Comparison of ENCODE assay signal across 29 cellular contexts in the genomic region with DNA sequence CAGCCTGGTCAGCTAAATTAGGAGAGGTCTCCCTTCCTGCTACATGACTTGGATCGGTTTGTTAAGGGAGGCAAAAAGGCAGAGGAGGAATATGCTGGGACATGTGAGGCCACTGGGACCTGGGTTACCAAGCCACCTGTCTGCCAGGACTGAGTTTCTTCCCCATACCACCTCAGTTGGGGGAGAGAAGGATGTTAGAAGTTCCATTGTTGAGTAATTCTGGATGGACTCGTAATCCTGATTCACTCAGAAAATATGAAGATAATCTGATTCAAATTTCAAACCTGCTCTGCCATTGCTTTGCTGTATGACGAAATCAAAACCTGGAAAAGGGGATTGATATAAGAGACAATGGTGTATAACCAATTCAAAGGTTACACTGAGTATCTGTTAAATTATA.
DNase-seq lines count a peak whose midpoint lies in the region; ATAC-seq, FAIRE-seq and TF ChIP-seq lines count a peak whose summit lies in the region.
"Had no signal": no experiment of that assay in that cellular context is flagged by ENCODE, and none has a peak within 500 bp of the region (broad histone marks: within the 10 kb centered on the region; RNA-seq: fewer than 3 reads in every experiment).

No MANE protein-coding gene starts in this region.

- H3K4me3 ChIP-seq in bronchial epithelial cell (ENCODE audit: low read depth, low read length) = no peak overlapping the region
- H3K4me3 ChIP-seq: dorsolateral prefrontal cortex, neural progenitor cell, smooth muscle cell, suprapubic skin, uterus had no signal

- no peak for ATAC-seq in GM19351 (IDR thresholded peaks at IDR 0.05; ENCODE audit: unreplicated experiment)
- no peak for ATAC-seq in HG02884 (IDR thresholded peaks at IDR 0.05; ENCODE audit: unreplicated experiment)
- ATAC-seq: stimulated activated memory B cell treated with anti-CD40 and anti-IgM and Interleukin-4, amounts not matched to agents 10 μg/mL and 1 μg/mL and 100 μg/mL, for 72 hours had no signal

- in situ Hi-C loops in GM13976 (cut with MboI; ENCODE audit: low sequenced_read_pairs, unreplicated experiment) = no loop called here

- no peak for FAIRE-seq in HTR-8/SVneo (lab: Jason Lieb, UNC)
- peak; percentile 83 for FAIRE-seq in bronchial epithelial cell (lab: Jason Lieb, UNC)
- FAIRE-seq: endothelial cell of umbilical vein, TTC549 had no signal

- TF ChIP-seq CTCF in bronchial epithelial cell (IDR thresholded peaks at IDR 0.05; ENCODE audit: insufficient read depth, low read length, severe bottlenecking) (no peak), GM13976 (IDR thresholded peaks at IDR 0.05; ENCODE audit: borderline replicate concordance, control extremely low read depth, extremely low read depth, insufficient read depth, missing control alignments) (no peak)

- H3K36me3 ChIP-seq in bronchial epithelial cell (ENCODE audit: control insufficient read depth, insufficient read depth, low read length) = no peaks in the 10 kb centered on the region
- H3K36me3 ChIP-seq: neural progenitor cell, suprapubic skin, uterus had no signal

- no peaks in the 10 kb centered on the region for H3K27me3 ChIP-seq in bronchial epithelial cell (ENCODE audit: control insufficient read depth, insufficient read depth, low read length)
- H3K27me3 ChIP-seq: neural progenitor cell, suprapubic skin, uterus had no signal

- peak; percentile 17 for DNase-seq in AG20443 (ENCODE audit: low spot score)
- peak; percentile 24 for DNase-seq in HTR-8/SVneo (ENCODE audit: insufficient read length, low spot score)
- DNase-seq in bronchial epithelial cell (ENCODE audit: low read depth) = peak; percentile 88
- peak; percentile 53 for DNase-seq in iris pigment epithelial cell (ENCODE audit: low read depth)
- no peak for DNase-seq in GM19238 (ENCODE audit: insufficient read length, low spot score)
- no peak for DNase-seq in GM13976 (ENCODE audit: low spot score)
- DNase-seq: activated CD8-positive, alpha-beta memory T cell treated with anti-CD3 and anti-CD28 coated beads for 24 hours; activated naive CD4-positive, alpha-beta T cell treated with anti-CD3 and anti-CD28 coated beads for 36 hours; activated T-cell treated with anti-CD3 and anti-CD28 coated beads, Interleukin-2, amount 50 U/mL, for 24 hours; anterior cingulate cortex; CD4-positive, alpha-beta memory T cell; DMS153; dorsolateral prefrontal cortex; GF-D8; GOT3; kidney glomerular epithelial cell; NCI-H187 treated with DMSO at 0.1 percent for 48 hours; NCI-H748 treated with DMSO at 0.1 percent for 48 hours; OCI-M1; T-helper 1 cell; uterus had no signal

Comparison
In these comparisons a context has a peak if more than half of its experiments do, and no peak if none do; other contexts are left out.
1. DNase-seq: peak in AG20443 (single experiment), HTR-8/SVneo (single experiment), bronchial epithelial cell (single experiment) and iris pigment epithelial cell (single experiment); none in GM19238 (single experiment) and GM13976 (single experiment).